In genomic region chr3:113531826-113532697, GRCh38 we compare ENCODE assay signal across 8 cellular contexts. TPM values are rescaled to one million over a fixed set of nuclear protein-coding genes. Genes with fewer than 3 reads are reported as not detected.
DNase-seq lines count a peak whose midpoint lies in the region; ATAC-seq and TF ChIP-seq lines count a peak whose summit lies in the region.

TSS of gene SIDT1 (plus strand) at chr3:113532555. CDS start at chr3:113533022, 467 bp downstream.

- ATAC-seq in GM19328 (IDR thresholded peaks at IDR 0.05; ENCODE audit: unreplicated experiment) = peak; percentile 62
- peak; percentile 53 for ATAC-seq in HG03457 (IDR thresholded peaks at IDR 0.05; ENCODE audit: unreplicated experiment)
- ATAC-seq in sciatic nerve = peak; percentile 60

- H3K36me3 ChIP-seq in Peyer's patch = no peaks in the 10 kb centered on the region
- no peaks in the 10 kb centered on the region for H3K36me3 ChIP-seq in left ventricle myocardium inferior

- peak in 3 of 6 experiments; percentile 15 to 43 (median 37) for TF ChIP-seq CTCF in Peyer's patch (IDR thresholded peaks at IDR 0.05)
- TF ChIP-seq CTCF in left ventricle myocardium inferior (IDR thresholded peaks at IDR 0.05; ENCODE audit: borderline replicate concordance) = no peak

- H3K9me3 ChIP-seq in Peyer's patch = no peaks in the 10 kb centered on the region
- no peaks in the 10 kb centered on the region for H3K9me3 ChIP-seq in left ventricle myocardium inferior (replicated peaks)

- H3K4me1 ChIP-seq in Peyer's patch (peaks cover 0 to 9% (median 5%) of the 10 kb centered on the region in 4 donors), left ventricle myocardium inferior (peaks cover 22% of the 10 kb centered on the region)

- peak within 1 kb of the TSS; percentile 75 to 91 (median 82) for H3K4me3 ChIP-seq in Peyer's patch
- peak within 1 kb of the TSS; percentile 71 for H3K4me3 ChIP-seq in left ventricle myocardium inferior

- H3K27ac ChIP-seq in Peyer's patch (peak within 1 kb of the TSS; percentile 79 to 98 (median 90)), left ventricle myocardium inferior (replicated peaks) (no peak within 1 kb of the TSS)

- no peaks in the 10 kb centered on the region for H3K27me3 ChIP-seq in Peyer's patch
- H3K27me3 ChIP-seq in left ventricle myocardium inferior (ENCODE audit: low read depth) = peaks cover 76% of the 10 kb centered on the region

- peak; percentile 56 to 57 for TF ChIP-seq POLR2A in Peyer's patch (IDR thresholded peaks at IDR 0.05)

- peak; percentile 48 for DNase-seq in CD1c-positive myeloid dendritic cell (ENCODE audit: extremely low spot score)
- DNase-seq in Peyer's patch = peak; percentile 74 to 88 (median 75)
- peak; percentile 72 for DNase-seq in activated naive CD4-positive, alpha-beta T cell treated with Interleukin-2 at 50 U/mL for 16 hours
- no peak for DNase-seq in left ventricle myocardium inferior
- no peak for DNase-seq in sciatic nerve (ENCODE audit: low spot score)
- DNase-seq in AG08395 (ENCODE audit: low spot score) = no peak

- intact Hi-C loops in left ventricle myocardium inferior (cut with micrococcal nuclease) (no loop called here), sciatic nerve (cut with DNase I) (no loop called here)

RNA-seq across cellular contexts. Expression of gene SIDT1, which starts in this region (rescaled TPM):
- total RNA-seq in Peyer's patch = 100 to 1,000 TPM in 2 of 4 donors, 10 to 100 TPM in 2; 62.5 to 116 (median 91.6) TPM
- 0.69 TPM for total RNA-seq in left ventricle myocardium inferior
- total RNA-seq in sciatic nerve = 4.5 TPM

Comparison
In these comparisons a context has a peak if more than half of its experiments do, and no peak if none do; other contexts are left out.
1. RNA of gene SIDT1 (total RNA-seq): 62.5 to 116 TPM in Peyer's patch; 4.5 TPM in sciatic nerve (single experiment) and 0.69 TPM in left ventricle myocardium inferior (single experiment); every median in the first group is over 10 times any median in the second.
2. DNase-seq: peak in CD1c-positive myeloid dendritic cell (single experiment), Peyer's patch (3 of 3) and activated naive CD4-positive, alpha-beta T cell treated with Interleukin-2 at 50 U/mL for 16 hours (single experiment); none in left ventricle myocardium inferior (single experiment), sciatic nerve (single experiment) and AG08395 (single experiment).
3. Peak in every context shown above with its lines, with median percentiles within 50 percentile points of each other: ATAC-seq.